In genomic region chr2:71060871-71061270, GRCh38 we compare ENCODE assay signal across 15 cellular contexts.
"Had no signal": no experiment of that assay in that cellular context is flagged by ENCODE, and none has a peak within 500 bp of the region (broad histone marks: within the 10 kb centered on the region; RNA-seq: fewer than 3 reads in every experiment).

No MANE protein-coding gene starts in this region.

- H3K9me3 ChIP-seq: left lung, prostate gland, thoracic aorta had no signal

- H3K4me1 Mint-ChIP-seq: activated naive CD4-positive, alpha-beta T cell treated with anti-CD3 and anti-CD28 coated beads, Interleukin-2, amount 10 ng/mL, durations not matched to agents 7 days and 5 days; natural killer cell had no signal

- H3K4me1 ChIP-seq: prostate gland had no signal

- DNase-seq: activated CD4-positive, alpha-beta T cell treated with anti-CD3 and anti-CD28 coated beads for 1 hour; activated CD4-positive, alpha-beta T cell treated with anti-CD3 and anti-CD28 coated beads, Interleukin-2, amount 50 U/mL, for 48 hours; activated naive CD4-positive, alpha-beta T cell treated with anti-CD3 and anti-CD28 coated beads, Interleukin-2, amount 10 ng/mL, durations not matched to agents 7 days and 5 days; activated T-cell treated with anti-CD3 and anti-CD28 coated beads, Interleukin-2, amount 50 U/mL, for 1 hour; endodermal cell; erythroblast; left lung; mesenchymal stem cell; natural killer cell; right cardiac atrium; small intestine had no signal

- H3K36me3 Mint-ChIP-seq: activated naive CD4-positive, alpha-beta T cell treated with anti-CD3 and anti-CD28 coated beads, Interleukin-2, amount 10 ng/mL, durations not matched to agents 7 days and 5 days; natural killer cell had no signal

- H3K4me3 ChIP-seq: left lung, prostate gland, thoracic aorta had no signal

- H3K9me3 Mint-ChIP-seq: activated naive CD4-positive, alpha-beta T cell treated with anti-CD3 and anti-CD28 coated beads, Interleukin-2, amount 10 ng/mL, durations not matched to agents 7 days and 5 days; endodermal cell; natural killer cell; stimulated activated naive CD8-positive, alpha-beta T cell treated with anti-CD3 and anti-CD28 coated beads, Interleukin-15, Interleukin-2, amounts not matched to agents 100 ng/mL and 50 ng/mL, for 24 hours had no signal

- H3K4me3 Mint-ChIP-seq: activated naive CD4-positive, alpha-beta T cell treated with anti-CD3 and anti-CD28 coated beads, Interleukin-2, amount 10 ng/mL, durations not matched to agents 7 days and 5 days; endodermal cell; natural killer cell; stimulated activated naive CD8-positive, alpha-beta T cell treated with anti-CD3 and anti-CD28 coated beads, Interleukin-15, Interleukin-2, amounts not matched to agents 100 ng/mL and 50 ng/mL, for 24 hours had no signal

- H3K36me3 ChIP-seq: left lung, prostate gland, thoracic aorta had no signal

- ATAC-seq: left lung, natural killer cell, right cardiac atrium had no signal

- H3K27ac ChIP-seq: left lung, prostate gland, thoracic aorta, VCaP had no signal

- H3K27ac Mint-ChIP-seq: activated naive CD4-positive, alpha-beta T cell treated with anti-CD3 and anti-CD28 coated beads, Interleukin-2, amount 10 ng/mL, durations not matched to agents 7 days and 5 days; endodermal cell; natural killer cell; stimulated activated naive CD8-positive, alpha-beta T cell treated with anti-CD3 and anti-CD28 coated beads, Interleukin-15, Interleukin-2, amounts not matched to agents 100 ng/mL and 50 ng/mL, for 24 hours had no signal
